10 cellular contexts compared by ENCODE assay signal in the genomic region with DNA sequence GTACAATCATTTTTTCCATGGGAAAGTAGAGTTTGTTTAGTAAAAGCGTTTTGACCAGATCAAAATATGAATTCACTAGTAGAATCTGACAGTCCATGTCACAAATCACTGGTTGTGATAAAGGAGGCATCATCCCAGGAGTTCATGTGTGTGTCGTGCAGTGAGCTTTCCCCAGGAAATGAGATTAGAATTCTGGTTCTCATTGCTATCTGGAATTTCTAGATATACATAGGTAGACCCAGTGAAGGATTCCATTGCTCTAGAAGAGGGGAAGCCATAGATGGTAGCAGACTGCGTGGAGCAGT.
"Had no signal": no experiment of that assay in that cellular context is flagged by ENCODE, and none has a peak within 500 bp of the region (broad histone marks: within the 10 kb centered on the region; RNA-seq: fewer than 3 reads in every experiment).

No MANE protein-coding gene starts in this region.

- H3K36me3 ChIP-seq: pancreas, sigmoid colon, spleen, stomach had no signal

- H3K4me3 ChIP-seq: dorsolateral prefrontal cortex, pancreas, sigmoid colon, spleen, stomach, testis had no signal

- ATAC-seq: pancreas, SK-N-SH treated with all-trans-retinoic acid at 6 μM for 48 hours had no signal

- H3K27ac ChIP-seq: pancreas, sigmoid colon, stomach, testis, VCaP had no signal

- H3K9me3 ChIP-seq: pancreas, sigmoid colon, spleen, stomach, testis had no signal

- H3K27me3 ChIP-seq: dorsolateral prefrontal cortex, pancreas, sigmoid colon, spleen, stomach, testis had no signal

- H3K4me1 ChIP-seq: pancreas, sigmoid colon, stomach, testis had no signal

- DNase-seq: activated CD8-positive, alpha-beta memory T cell treated with anti-CD3 and anti-CD28 coated beads for 24 hours; activated effector memory CD4-positive, alpha-beta T cell treated with Interleukin-2 at 50 U/mL for 16 hours; pancreas; sigmoid colon; spleen; stomach; testis had no signal
